ENCODE assay signal across 18 cellular contexts in the genomic region with DNA sequence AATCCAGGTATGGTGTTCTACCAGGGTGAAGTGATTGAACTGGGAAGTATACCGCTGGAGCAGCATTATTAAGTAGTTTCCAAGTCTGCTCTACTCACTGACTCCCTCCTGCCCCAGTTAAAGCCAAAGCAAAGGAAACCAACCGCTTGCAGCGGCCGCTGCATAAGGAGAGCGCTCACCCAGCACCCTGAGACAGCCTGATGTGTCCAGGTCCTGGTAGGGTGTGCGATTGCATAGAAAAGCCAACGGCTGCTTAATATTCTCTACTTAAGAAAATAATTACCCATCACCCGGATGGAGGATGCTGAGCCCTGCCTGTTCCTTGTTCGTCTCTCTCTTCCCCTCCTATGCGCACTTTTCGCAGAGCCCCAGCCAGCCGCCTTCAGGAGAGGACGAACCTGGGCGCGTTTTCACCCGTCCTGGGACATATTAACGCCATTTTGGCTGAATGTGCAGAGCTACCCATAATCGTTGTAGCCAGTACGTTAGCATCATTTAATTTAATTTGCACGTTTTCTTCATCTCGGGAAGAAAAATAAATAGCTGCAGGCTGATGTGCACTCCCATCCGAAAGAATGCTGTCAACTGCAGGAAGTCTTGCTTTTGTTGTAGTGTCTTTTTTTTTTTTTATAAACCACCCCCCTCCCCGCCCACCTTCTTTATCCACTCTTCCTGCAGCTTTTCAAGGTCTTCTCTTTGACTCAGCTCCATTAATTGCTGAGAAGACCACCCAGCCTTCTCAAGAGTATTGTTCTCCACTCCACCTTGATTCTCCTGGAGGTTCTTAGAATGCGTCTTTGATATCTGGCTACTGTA.
A peak's percentile ranks its signal among the peaks of the same experiment; 100 is the strongest.
DNase-seq lines count a peak whose midpoint lies in the region; ATAC-seq and TF ChIP-seq lines count a peak whose summit lies in the region.
"Had no signal": no experiment of that assay in that cellular context is flagged by ENCODE, and none has a peak within 500 bp of the region (broad histone marks: within the 10 kb centered on the region; RNA-seq: fewer than 3 reads in every experiment).

No MANE protein-coding gene starts in this region.

- H3K36me3 ChIP-seq in iPS-20b (ENCODE audit: insufficient read depth, low read depth, low read length) (no peaks in the 10 kb centered on the region), gastroesophageal sphincter (no peaks in the 10 kb centered on the region)
- H3K36me3 ChIP-seq: heart left ventricle had no signal

- H3K27me3 Mint-ChIP-seq in activated naive CD8-positive, alpha-beta T cell, result peaks cover 34% of the 10 kb centered on the region
- H3K27me3 Mint-ChIP-seq in activated naive CD8-positive, alpha-beta T cell treated with anti-CD3 and anti-CD28 coated beads, Interleukin-2, amount 50 U/mL, for 24 hours, result peaks cover 55% of the 10 kb centered on the region

- WGBS in gastroesophageal sphincter (ENCODE audit: low coverage in 1 of 2), 2 donors, result 15 to 31% methylated on average over 7 to 24 of the region's 24 CpGs

- H3K4me1 Mint-ChIP-seq in activated naive CD8-positive, alpha-beta T cell (ENCODE audit: low read depth), result peaks cover 14% of the 10 kb centered on the region
- peaks cover 4% of the 10 kb centered on the region for H3K4me1 Mint-ChIP-seq in activated naive CD8-positive, alpha-beta T cell treated with anti-CD3 and anti-CD28 coated beads, Interleukin-2, amount 50 U/mL, for 24 hours
- H3K4me1 Mint-ChIP-seq: activated B cell treated with CpG ODN at 0.5 μM for 24 hours had no signal

- H3K9me3 Mint-ChIP-seq in activated naive CD8-positive, alpha-beta T cell (ENCODE audit: low read depth), result no peaks in the 10 kb centered on the region
- no peaks in the 10 kb centered on the region for H3K9me3 Mint-ChIP-seq in activated naive CD8-positive, alpha-beta T cell treated with anti-CD3 and anti-CD28 coated beads, Interleukin-2, amount 50 U/mL, for 24 hours
- H3K9me3 Mint-ChIP-seq: activated B cell treated with CpG ODN at 0.5 μM for 24 hours; activated naive CD4-positive, alpha-beta T cell treated with anti-CD3 and anti-CD28 coated beads, Interleukin-2, amount 50 U/mL, for 24 hours; activated T-cell treated with anti-CD3 and anti-CD28 coated beads, Interleukin-2, amount 50 U/mL, for 4 hours; natural killer cell treated with Interleukin-12 subunit alpha and Interleukin-12 subunit beta and Interleukin-15 and Interleukin-18, amount 100 ng/mL, for 72 hours had no signal

- H3K27ac ChIP-seq in VCaP, result no peak overlapping the region
- no peak overlapping the region for H3K27ac ChIP-seq in iPS-20b (ENCODE audit: low read length)
- no peak overlapping the region for H3K27ac ChIP-seq in gastroesophageal sphincter
- H3K27ac ChIP-seq: heart left ventricle had no signal

- TF ChIP-seq CTCF in VCaP (conservative IDR thresholded peaks at IDR 0.05), result peak; percentile 23; the same call in 1 of the 2 replicates
- no peak for TF ChIP-seq CTCF in gastroesophageal sphincter (IDR thresholded peaks at IDR 0.05)

- no peaks in the 10 kb centered on the region for H3K36me3 Mint-ChIP-seq in activated naive CD8-positive, alpha-beta T cell
- H3K36me3 Mint-ChIP-seq in activated naive CD8-positive, alpha-beta T cell treated with anti-CD3 and anti-CD28 coated beads, Interleukin-2, amount 50 U/mL, for 24 hours (ENCODE audit: low read depth), result no peaks in the 10 kb centered on the region
- H3K36me3 Mint-ChIP-seq: activated naive CD4-positive, alpha-beta T cell treated with anti-CD3 and anti-CD28 coated beads, Interleukin-2, amount 50 U/mL, for 24 hours; natural killer cell treated with Interleukin-12 subunit alpha and Interleukin-12 subunit beta and Interleukin-15 and Interleukin-18, amount 100 ng/mL, for 72 hours had no signal

- POLR2A ChIA-PET in HEK293T (lab: Yijun Ruan, JAX), result no interaction called here

- CTCF ChIA-PET in HEK293T (lab: Yijun Ruan, JAX), result no interaction called here

- H3K9ac ChIP-seq in iPS-20b (ENCODE audit: low read depth, low read length), result peak overlapping the region; percentile 41; the same call in 1 of the 2 replicates

- no peak for DNase-seq in activated naive CD8-positive, alpha-beta T cell treated with anti-CD3 and anti-CD28 coated beads, Interleukin-2, amount 50 U/mL, for 24 hours
- no peak for DNase-seq in HEK293T (ENCODE audit: extremely low spot score)
- no peak for DNase-seq in stimulated activated CD4-positive, alpha-beta T cell treated with anti-CD3 and anti-CD28 coated beads, Interleukin-4, amount 100 ng/mL, for 24 hours
- DNase-seq: activated B cell treated with CpG ODN at 0.5 μM for 24 hours; activated CD8-positive, alpha-beta T cell treated with anti-CD3 and anti-CD28 coated beads, Interleukin-2, amount 10 ng/mL, durations not matched to agents 7 days and 5 days; activated T-cell treated with anti-CD3 and anti-CD28 coated beads, Interleukin-2, amount 50 U/mL, for 4 hours; C1 segment of cervical spinal cord; heart left ventricle; NCI-H1048; NCI-H2107; T-helper 2 cell had no signal

- H3K4me3 ChIP-seq in iPS-20b (ENCODE audit: low read length) (peak overlapping the region; percentile 60), gastroesophageal sphincter (no peak overlapping the region)
- H3K4me3 ChIP-seq: heart left ventricle had no signal

- TF ChIP-seq EP300 in gastroesophageal sphincter (IDR thresholded peaks at IDR 0.05), result no peak

- H3K9me3 ChIP-seq in iPS-20b (ENCODE audit: insufficient read depth, low read depth, low read length), result no peaks in the 10 kb centered on the region
- H3K9me3 ChIP-seq in gastroesophageal sphincter, result no peaks in the 10 kb centered on the region
- H3K9me3 ChIP-seq: heart left ventricle had no signal

- H3K4me1 ChIP-seq in iPS-20b (ENCODE audit: insufficient read depth, low read length), result peaks cover 58% of the 10 kb centered on the region
- H3K4me1 ChIP-seq in gastroesophageal sphincter, result peaks cover 0 to 2% (median 0%) of the 10 kb centered on the region in 3 donors
- H3K4me1 ChIP-seq: heart left ventricle had no signal

- H3K27me3 ChIP-seq in iPS-20b (ENCODE audit: insufficient read depth, low read length), result peaks cover 85% of the 10 kb centered on the region
- H3K27me3 ChIP-seq in gastroesophageal sphincter, result peaks cover 81% of the 10 kb centered on the region

- H3K4me3 Mint-ChIP-seq in activated naive CD8-positive, alpha-beta T cell, result peak overlapping the region; percentile 47
- H3K4me3 Mint-ChIP-seq in activated naive CD8-positive, alpha-beta T cell treated with anti-CD3 and anti-CD28 coated beads, Interleukin-2, amount 50 U/mL, for 24 hours, result no peak overlapping the region
- H3K4me3 Mint-ChIP-seq: activated B cell treated with CpG ODN at 0.5 μM for 24 hours; activated CD8-positive, alpha-beta T cell treated with anti-CD3 and anti-CD28 coated beads, Interleukin-2, amount 10 ng/mL, durations not matched to agents 7 days and 5 days; activated naive CD4-positive, alpha-beta T cell treated with anti-CD3 and anti-CD28 coated beads, Interleukin-2, amount 50 U/mL, for 24 hours; activated T-cell treated with anti-CD3 and anti-CD28 coated beads, Interleukin-2, amount 50 U/mL, for 4 hours; natural killer cell treated with Interleukin-12 subunit alpha and Interleukin-12 subunit beta and Interleukin-15 and Interleukin-18, amount 100 ng/mL, for 72 hours had no signal

- ATAC-seq in activated naive CD8-positive, alpha-beta T cell treated with anti-CD3 and anti-CD28 coated beads, Interleukin-2, amount 50 U/mL, for 24 hours, result no peak
- ATAC-seq in GM18517 (IDR thresholded peaks at IDR 0.05; ENCODE audit: unreplicated experiment) (no peak), gastroesophageal sphincter (no peak)
- ATAC-seq: activated CD8-positive, alpha-beta T cell treated with anti-CD3 and anti-CD28 coated beads, Interleukin-2, amount 10 ng/mL, durations not matched to agents 7 days and 5 days; activated T-cell treated with anti-CD3 and anti-CD28 coated beads, Interleukin-2, amount 50 U/mL, for 4 hours; heart left ventricle; natural killer cell treated with Interleukin-12 subunit alpha and Interleukin-12 subunit beta and Interleukin-15 and Interleukin-18, amount 100 ng/mL, for 72 hours had no signal

- no peak overlapping the region for H3K27ac Mint-ChIP-seq in activated naive CD8-positive, alpha-beta T cell
- H3K27ac Mint-ChIP-seq in activated naive CD8-positive, alpha-beta T cell treated with anti-CD3 and anti-CD28 coated beads, Interleukin-2, amount 50 U/mL, for 24 hours, result no peak overlapping the region
- H3K27ac Mint-ChIP-seq: activated B cell treated with CpG ODN at 0.5 μM for 24 hours; activated CD8-positive, alpha-beta T cell treated with anti-CD3 and anti-CD28 coated beads, Interleukin-2, amount 10 ng/mL, durations not matched to agents 7 days and 5 days; activated naive CD4-positive, alpha-beta T cell treated with anti-CD3 and anti-CD28 coated beads, Interleukin-2, amount 50 U/mL, for 24 hours; natural killer cell treated with Interleukin-12 subunit alpha and Interleukin-12 subunit beta and Interleukin-15 and Interleukin-18, amount 100 ng/mL, for 72 hours had no signal

- TF ChIP-seq POLR2A in gastroesophageal sphincter (IDR thresholded peaks at IDR 0.05), result no peak

TF ChIP-seq in HEK293T, 16 proteins besides CTCF, POLR2A, EP300 and RAD21:
- TF ChIP-seq BHLHE40 (IDR thresholded peaks at IDR 0.05; ENCODE audit: borderline replicate concordance) (no peak), SP1 (IDR thresholded peaks at IDR 0.05) (no peak), FOXM1 (IDR thresholded peaks at IDR 0.05; ENCODE audit: borderline replicate concordance) (no peak), NFRKB (IDR thresholded peaks at IDR 0.05) (no peak)
- TF ChIP-seq, protein P1, sequence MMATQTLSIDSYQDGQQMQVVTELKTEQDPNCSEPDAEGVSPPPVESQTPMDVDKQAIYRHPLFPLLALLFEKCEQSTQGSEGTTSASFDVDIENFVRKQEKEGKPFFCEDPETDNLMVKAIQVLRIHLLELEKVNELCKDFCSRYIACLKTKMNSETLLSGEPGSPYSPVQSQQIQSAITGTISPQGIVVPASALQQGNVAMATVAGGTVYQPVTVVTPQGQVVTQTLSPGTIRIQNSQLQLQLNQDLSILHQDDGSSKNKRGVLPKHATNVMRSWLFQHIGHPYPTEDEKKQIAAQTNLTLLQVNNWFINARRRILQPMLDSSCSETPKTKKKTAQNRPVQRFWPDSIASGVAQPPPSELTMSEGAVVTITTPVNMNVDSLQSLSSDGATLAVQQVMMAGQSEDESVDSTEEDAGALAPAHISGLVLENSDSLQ (IDR thresholded peaks at IDR 0.05), result no peak
TF ChIP-seq in HEK293T: peak in this region for 0.
